Comparison of ENCODE assay signal across 1 cellular context in genomic region chr19:4267101-4267900, GRCh38.
A peak's percentile ranks its signal among the peaks of the same experiment; 100 is the strongest.
TF ChIP-seq lines count a peak whose summit lies in the region.

No MANE protein-coding gene starts in this region.

TF ChIP-seq in HepG2, 621 proteins besides CTCF, POLR2A, EP300 and RAD21 (continued from another document and continues in another):
- TF ChIP-seq ZBTB26 (CRISPR knock-in tag; IDR thresholded peaks at IDR 0.05; ENCODE audit: borderline replicate concordance) (0 out of 2 replicates have a peak, but pooled peaks have one; percentile 20), NR3C1 (CRISPR knock-in tag; IDR thresholded peaks at IDR 0.05) (no peak), KLF9 (CRISPR knock-in tag; IDR thresholded peaks at IDR 0.05; ENCODE audit: low read depth) (no peak), SRSF1 (optimal IDR thresholded peaks at IDR 0.05; ENCODE audit: low read depth, low read length) (peak; percentile 83), TFDP1 (CRISPR knock-in tag; IDR thresholded peaks at IDR 0.05; ENCODE audit: borderline replicate concordance) (no peak), ZBTB44 (CRISPR knock-in tag; IDR thresholded peaks at IDR 0.05) (no peak), SIN3A (IDR thresholded peaks at IDR 0.05; ENCODE audit: borderline replicate concordance, low read depth, low read length) (no peak), ZZZ3 (CRISPR knock-in tag; IDR thresholded peaks at IDR 0.05; ENCODE audit: borderline replicate concordance) (no peak), ZNF597 (CRISPR knock-in tag; IDR thresholded peaks at IDR 0.05) (no peak), NR2C2 (CRISPR knock-in tag; IDR thresholded peaks at IDR 0.05; ENCODE audit: borderline replicate concordance) (no peak), KDM3A (CRISPR knock-in tag; IDR thresholded peaks at IDR 0.05; ENCODE audit: low read depth) (no peak), ZNF569 (CRISPR knock-in tag; IDR thresholded peaks at IDR 0.05; ENCODE audit: borderline replicate concordance) (no peak), MIER2 (CRISPR knock-in tag; IDR thresholded peaks at IDR 0.05) (no peak), ZNF234 (CRISPR knock-in tag; conservative IDR thresholded peaks at IDR 0.05) (no peak), EED (CRISPR knock-in tag; IDR thresholded peaks at IDR 0.05) (no peak), PRDM15 (CRISPR knock-in tag; IDR thresholded peaks at IDR 0.05) (no peak), ZBTB7B (CRISPR knock-in tag; IDR thresholded peaks at IDR 0.05) (no peak), NFYC (CRISPR knock-in tag; IDR thresholded peaks at IDR 0.05) (peak; percentile 8; the same call in 1 of the 2 replicates), ZNF34 (CRISPR knock-in tag; IDR thresholded peaks at IDR 0.05; ENCODE audit: borderline replicate concordance) (no peak), SMAD3 (CRISPR knock-in tag; IDR thresholded peaks at IDR 0.05) (no peak), ZNF674 (CRISPR knock-in tag; IDR thresholded peaks at IDR 0.05; ENCODE audit: low read depth) (no peak), FOSL2 (CRISPR knock-in tag; IDR thresholded peaks at IDR 0.05) (no peak), NRL (CRISPR knock-in tag; IDR thresholded peaks at IDR 0.05; ENCODE audit: borderline replicate concordance) (peak; percentile 19; the same call in 1 of the 2 replicates), BATF2 (CRISPR knock-in tag; IDR thresholded peaks at IDR 0.05) (no peak), SP4 (CRISPR knock-in tag; IDR thresholded peaks at IDR 0.05) (no peak), FOXO4 (CRISPR knock-in tag; conservative IDR thresholded peaks at IDR 0.05) (no peak), ZBTB46 (CRISPR knock-in tag; IDR thresholded peaks at IDR 0.05; ENCODE audit: borderline replicate concordance) (no peak), PHF20 (CRISPR knock-in tag; IDR thresholded peaks at IDR 0.05) (no peak), ATF5 (CRISPR knock-in tag; IDR thresholded peaks at IDR 0.05; ENCODE audit: low read depth) (no peak), MTERF4 (CRISPR knock-in tag; IDR thresholded peaks at IDR 0.05) (0 out of 2 replicates have a peak, but pooled peaks have one; percentile 26), MTA3 (CRISPR knock-in tag; IDR thresholded peaks at IDR 0.05) (no peak), ZNF337 (CRISPR knock-in tag; IDR thresholded peaks at IDR 0.05; ENCODE audit: borderline replicate concordance, low read depth) (no peak), GTF3A (CRISPR knock-in tag; conservative IDR thresholded peaks at IDR 0.05) (no peak), ZNF451 (CRISPR knock-in tag; IDR thresholded peaks at IDR 0.05) (no peak), FOXJ3 (CRISPR knock-in tag; IDR thresholded peaks at IDR 0.05; ENCODE audit: borderline replicate concordance) (no peak), JUNB (CRISPR knock-in tag; IDR thresholded peaks at IDR 0.05; ENCODE audit: borderline replicate concordance) (no peak), EEA1 (CRISPR knock-in tag; IDR thresholded peaks at IDR 0.05; ENCODE audit: borderline replicate concordance) (no peak), PBX3 (CRISPR knock-in tag; IDR thresholded peaks at IDR 0.05; ENCODE audit: borderline replicate concordance) (no peak), ZBTB4 (CRISPR knock-in tag; IDR thresholded peaks at IDR 0.05; ENCODE audit: borderline replicate concordance) (no peak), MAZ (IDR thresholded peaks at IDR 0.05; ENCODE audit: borderline replicate concordance, low read depth, low read length) (peak; percentile 34; the same call in 1 of the 2 replicates), MAZ (CRISPR knock-in tag; IDR thresholded peaks at IDR 0.05; ENCODE audit: low read depth) (no peak)
